8 cellular contexts compared by ENCODE assay signal in genomic region chr17:30278032-30278431, GRCh38.
A peak's percentile ranks its signal among the peaks of the same experiment; 100 is the strongest.
DNase-seq lines count a peak whose midpoint lies in the region; ATAC-seq and TF ChIP-seq lines count a peak whose summit lies in the region.

No MANE protein-coding gene starts in this region.

- no peaks in the 10 kb centered on the region for H3K79me2 ChIP-seq in Loucy (ENCODE audit: insufficient read depth, low read length)

- no peak for ATAC-seq in stimulated activated memory B cell treated with anti-CD40 and anti-IgM and Interleukin-4, amounts not matched to agents 10 μg/mL and 1 μg/mL and 100 μg/mL, for 72 hours
- ATAC-seq in HG03095 (IDR thresholded peaks at IDR 0.05; ENCODE audit: unreplicated experiment) (no peak), HG03280 (IDR thresholded peaks at IDR 0.05; ENCODE audit: unreplicated experiment) (no peak)

- H3F3A ChIP-seq in Loucy (ENCODE audit: low read depth), result no peaks in the 10 kb centered on the region

- peaks cover 66% of the 10 kb centered on the region for H3K36me3 Mint-ChIP-seq in stimulated activated memory B cell treated with anti-CD40 and anti-IgM and Interleukin-4, amounts not matched to agents 10 μg/mL and 1 μg/mL and 100 μg/mL, for 72 hours

- H3K4me3 ChIP-seq in Loucy (ENCODE audit: low read length, poor library complexity, severe bottlenecking) (no peak overlapping the region), brain microvascular endothelial cell (ENCODE audit: low read depth, low read length) (no peak overlapping the region)

- no peaks in the 10 kb centered on the region for H3K4me1 ChIP-seq in Loucy (ENCODE audit: insufficient read depth, low read length, poor library complexity, severe bottlenecking)

- no peaks in the 10 kb centered on the region for H3K9me3 ChIP-seq in Loucy (ENCODE audit: insufficient read depth, low read depth, low read length)

- H3K36me3 ChIP-seq in Loucy (ENCODE audit: insufficient read depth, low read length) (peaks cover 55% of the 10 kb centered on the region; the same call in 1 of the 2 replicates), brain microvascular endothelial cell (replicated peaks) (peaks cover 8% of the 10 kb centered on the region)

- no peak overlapping the region for H3K9ac ChIP-seq in Loucy (ENCODE audit: low read depth, low read length, poor library complexity, severe bottlenecking)

- H3K27ac Mint-ChIP-seq in stimulated activated memory B cell treated with anti-CD40 and anti-IgM and Interleukin-4, amounts not matched to agents 10 μg/mL and 1 μg/mL and 100 μg/mL, for 72 hours, result no peak overlapping the region

- no peak overlapping the region for H3K4me3 Mint-ChIP-seq in stimulated activated memory B cell treated with anti-CD40 and anti-IgM and Interleukin-4, amounts not matched to agents 10 μg/mL and 1 μg/mL and 100 μg/mL, for 72 hours

- no peaks in the 10 kb centered on the region for H3K9me3 Mint-ChIP-seq in stimulated activated memory B cell treated with anti-CD40 and anti-IgM and Interleukin-4, amounts not matched to agents 10 μg/mL and 1 μg/mL and 100 μg/mL, for 72 hours

- H2AFZ ChIP-seq in Loucy (ENCODE audit: low read length), result no peak overlapping the region

- no peaks in the 10 kb centered on the region for H4K20me1 ChIP-seq in Loucy (ENCODE audit: insufficient read depth, low read length, poor library complexity, severe bottlenecking)

- in situ Hi-C loops in brain microvascular endothelial cell (cut with HindIII; ENCODE audit: low pct_ligation_motif_present, low sequenced_read_pairs), result no loop called here

- DNase-seq in DMS114 treated with DMSO at 0.1 percent for 48 hours (lab: John Stamatoyannopoulos, UW; ENCODE audit: unreplicated experiment) (peak; percentile 17), brain microvascular endothelial cell (peak; percentile 68), medulla oblongata (ENCODE audit: extremely low spot score) (peak; percentile 43), middle frontal gyrus (ENCODE audit: extremely low spot score, low spot score) (no peak)

- peaks cover 15% of the 10 kb centered on the region for H3K4me1 Mint-ChIP-seq in stimulated activated memory B cell treated with anti-CD40 and anti-IgM and Interleukin-4, amounts not matched to agents 10 μg/mL and 1 μg/mL and 100 μg/mL, for 72 hours

- TF ChIP-seq CTCF in Loucy (conservative IDR thresholded peaks at IDR 0.05; ENCODE audit: low read length) (peak; percentile 71), brain microvascular endothelial cell (IDR thresholded peaks at IDR 0.05; ENCODE audit: low read depth, low read length, missing control alignments) (peak; percentile 67)

- H3K4me2 ChIP-seq in Loucy (ENCODE audit: low read depth, low read length, poor library complexity, severe bottlenecking), result no peak overlapping the region

- H3K27ac ChIP-seq in brain microvascular endothelial cell, result no peak overlapping the region

- no peaks in the 10 kb centered on the region for H3K27me3 Mint-ChIP-seq in stimulated activated memory B cell treated with anti-CD40 and anti-IgM and Interleukin-4, amounts not matched to agents 10 μg/mL and 1 μg/mL and 100 μg/mL, for 72 hours

- no peaks in the 10 kb centered on the region for H3K9me2 ChIP-seq in Loucy (replicated peaks; ENCODE audit: low read depth, low read length)

- H3K27me3 ChIP-seq in Loucy (ENCODE audit: insufficient read depth, low read length, poor library complexity, severe bottlenecking) (no peaks in the 10 kb centered on the region), brain microvascular endothelial cell (replicated peaks) (no peaks in the 10 kb centered on the region)
